Comparison of ENCODE assay signal across 25 cellular contexts in the genomic region with DNA sequence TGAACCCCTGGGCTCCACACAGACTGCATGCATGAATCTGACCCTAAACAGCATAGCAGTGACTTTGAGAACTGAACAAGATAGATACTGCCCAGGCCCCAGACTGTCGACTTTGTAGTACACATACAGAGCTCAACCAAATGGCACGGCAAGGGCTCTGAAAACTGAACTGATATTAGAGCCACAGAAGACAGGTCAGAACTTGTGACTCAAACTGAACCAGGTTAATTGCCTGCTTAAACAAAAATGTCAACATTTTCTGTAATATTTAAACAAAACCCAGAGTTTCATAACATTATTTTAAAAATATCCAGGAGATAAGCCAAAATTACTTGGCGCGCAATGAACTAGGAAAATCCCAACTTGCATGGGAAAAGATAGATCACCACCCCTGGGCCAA.
DNase-seq lines count a peak whose midpoint lies in the region; ATAC-seq, FAIRE-seq and TF ChIP-seq lines count a peak whose summit lies in the region.
"Had no signal": no experiment of that assay in that cellular context is flagged by ENCODE, and none has a peak within 500 bp of the region (broad histone marks: within the 10 kb centered on the region; RNA-seq: fewer than 3 reads in every experiment).

No MANE protein-coding gene starts in this region.

- H3K27ac ChIP-seq in cardiac muscle cell, result peak overlapping the region; percentile 86
- H3K27ac ChIP-seq: 22Rv1, BLaER1, SJCRH30 had no signal

- FAIRE-seq in bronchial epithelial cell (lab: Jason Lieb, UNC) (no peak), RCC 7860 (lab: Jason Lieb, UNC) (no peak)
- FAIRE-seq: GM12892 had no signal

- no peaks in the 10 kb centered on the region for H3K36me3 ChIP-seq in bronchial epithelial cell (ENCODE audit: control insufficient read depth, insufficient read depth, low read length)
- H3K36me3 ChIP-seq in cardiac muscle cell, result no peaks in the 10 kb centered on the region
- H3K36me3 ChIP-seq: BLaER1, MG63, SJCRH30 had no signal

- intact Hi-C loops in sciatic nerve (cut with DNase I), result no loop called here

- peak; percentile 21 for ATAC-seq in sciatic nerve

- TF ChIP-seq CTCF in bronchial epithelial cell (IDR thresholded peaks at IDR 0.05; ENCODE audit: insufficient read depth, low read length, severe bottlenecking), result no peak
- no peak for TF ChIP-seq CTCF in cardiac muscle cell (IDR thresholded peaks at IDR 0.05; ENCODE audit: low read depth, low read length)

- H3K4me3 ChIP-seq in bronchial epithelial cell (ENCODE audit: low read depth, low read length) (no peak overlapping the region), cardiac muscle cell (no peak overlapping the region)
- H3K4me3 ChIP-seq: BLaER1, MG63, SJCRH30 had no signal

- H3K4me1 ChIP-seq in cardiac muscle cell (ENCODE audit: low read depth), result peaks cover 56% of the 10 kb centered on the region
- H3K4me1 ChIP-seq: BLaER1, SJCRH30 had no signal

- H3K27me3 ChIP-seq in bronchial epithelial cell (ENCODE audit: control insufficient read depth, insufficient read depth, low read length) (no peaks in the 10 kb centered on the region), cardiac muscle cell (no peaks in the 10 kb centered on the region)
- H3K27me3 ChIP-seq: BLaER1, SJCRH30 had no signal

- no peaks in the 10 kb centered on the region for H3K9me3 ChIP-seq in cardiac muscle cell (ENCODE audit: low read depth)
- H3K9me3 ChIP-seq: BLaER1, MG63, SJCRH30 had no signal

- DNase-seq in NCI-H2171 treated with DMSO at 0.1 percent for 48 hours (lab: John Stamatoyannopoulos, UW) (peak; percentile 51), NCI-H2171 (lab: John Stamatoyannopoulos, UW) (no peak), bronchial epithelial cell (ENCODE audit: low read depth) (peak; percentile 32), cardiac muscle cell (ENCODE audit: low read depth in 1 of 2, low spot score in 1 of 2) (peak in 1 of 2 donors; percentile 77), sciatic nerve (ENCODE audit: low spot score) (no peak), RCC 7860 (ENCODE audit: low spot score) (no peak), MV-4-11 (lab: John Stamatoyannopoulos, UW) (no peak)
- no peak for DNase-seq in stimulated activated CD4-positive, alpha-beta T cell treated with anti-CD3 and anti-CD28 coated beads, Interleukin-12 subunit alpha, Interleukin-12 subunit beta, amount 100 ng/mL, for 4 hours
- DNase-seq: ACHN; CD4-positive, alpha-beta T cell; COR-L47; DND-41; MG63; NCI-H1048; NCI-H1436; NCI-H187 treated with DMSO at 0.1 percent for 48 hours; NCI-H2107; NCI-H2227 treated with DMSO at 0.1 percent for 48 hours; NCI-H510A; NCI-H748 treated with DMSO at 0.1 percent for 48 hours; NK-92 treated with Interleukin-12 subunit alpha and Interleukin-12 subunit beta, amount 100 ng/mL, for 24 hours; SJCRH30 had no signal

Comparison
In these comparisons a context has a peak if more than half of its experiments do, and no peak if none do; other contexts are left out.
1. DNase-seq: peak in NCI-H2171 treated with DMSO at 0.1 percent for 48 hours (single experiment) and bronchial epithelial cell (single experiment); none in NCI-H2171 (single experiment), sciatic nerve (single experiment), RCC 7860 (single experiment), MV-4-11 (single experiment) and stimulated activated CD4-positive, alpha-beta T cell treated with anti-CD3 and anti-CD28 coated beads, Interleukin-12 subunit alpha, Interleukin-12 subunit beta, amount 100 ng/mL, for 4 hours (single experiment).